Comparison of ENCODE assay signal across 8 cellular contexts in genomic region chr6:38871745-38872568, GRCh38.
A peak's percentile ranks its signal among the peaks of the same experiment; 100 is the strongest.
DNase-seq lines count a peak whose midpoint lies in the region; ATAC-seq and TF ChIP-seq lines count a peak whose summit lies in the region.

No MANE protein-coding gene starts in this region.

- POLR2A ChIA-PET in T-cell (lab: Charles Lee) = no interaction called here

- peaks cover 15 to 37% (median 31%) of the 10 kb centered on the region in 3 donors for H3K4me1 Mint-ChIP-seq in T-cell

- DNase-seq in GM04503 (ENCODE audit: low read depth) = peak; percentile 3
- peak; percentile 2 for DNase-seq in MV-4-11 (lab: John Stamatoyannopoulos, UW)
- DNase-seq in T-cell = peak in 33 of 34 experiments; percentile 5 to 63 (median 35)
- peak; percentile 32 for DNase-seq in astrocyte of the cerebellum (ENCODE audit: low read depth)
- peak; percentile 64 for DNase-seq in iPS DF 4.7 (ENCODE audit: extremely low read depth, low spot score)
- peak; percentile 38 for DNase-seq in stimulated activated CD4-positive, alpha-beta T cell treated with anti-CD3 and anti-CD28 coated beads, Interleukin-12 subunit alpha, Interleukin-12 subunit beta, amount 100 ng/mL, for 4 hours

- no peaks in the 10 kb centered on the region for H3K36me3 Mint-ChIP-seq in T-cell

- no peaks in the 10 kb centered on the region for H3K9me3 Mint-ChIP-seq in T-cell

- H3K4me3 ChIP-seq in astrocyte of the cerebellum (ENCODE audit: low read depth, low read length) = no peak overlapping the region

- peak; percentile 98 for TF ChIP-seq CTCF in astrocyte of the cerebellum (IDR thresholded peaks at IDR 0.05; ENCODE audit: low read depth, low read length, missing control alignments)

- in situ Hi-C loops in astrocyte of the cerebellum (cut with HindIII; ENCODE audit: low sequenced_read_pairs) = no loop called here

- CTCF ChIA-PET in T-cell (lab: Charles Lee) = interaction anchor here (0.5 to 3.9 kb wide), 17 partner anchors 23 to 466 kb away, joined by 3 to 28 read pairs (median 5); partner anchors contain the start of gene SAYSD1 (in 1 of the 2)

- H3K27me3 Mint-ChIP-seq in T-cell = peaks cover 3 to 12% of the 10 kb centered on the region in 2 donors

- no peak overlapping the region for H3K4me3 Mint-ChIP-seq in T-cell

- peak in 1 of 4 experiments; percentile 46 for ATAC-seq in T-cell (replicated peaks in 1 of 4)
- ATAC-seq in GM19395 (IDR thresholded peaks at IDR 0.05; ENCODE audit: unreplicated experiment) = no peak
- ATAC-seq in HG03439 (IDR thresholded peaks at IDR 0.05; ENCODE audit: unreplicated experiment) = no peak

- H3K27ac Mint-ChIP-seq in T-cell = no peak overlapping the region

Comparison
In these comparisons a context has a peak if more than half of its experiments do, and no peak if none do; other contexts are left out.
1. DNase-seq: peak in every context shown above with its lines; median percentile 64 in iPS DF 4.7; 38 in stimulated activated CD4-positive, alpha-beta T cell treated with anti-CD3 and anti-CD28 coated beads, Interleukin-12 subunit alpha, Interleukin-12 subunit beta, amount 100 ng/mL, for 4 hours; 35 in T-cell; 32 in astrocyte of the cerebellum; 3 in GM04503; 2 in MV-4-11.